In the genomic region with DNA sequence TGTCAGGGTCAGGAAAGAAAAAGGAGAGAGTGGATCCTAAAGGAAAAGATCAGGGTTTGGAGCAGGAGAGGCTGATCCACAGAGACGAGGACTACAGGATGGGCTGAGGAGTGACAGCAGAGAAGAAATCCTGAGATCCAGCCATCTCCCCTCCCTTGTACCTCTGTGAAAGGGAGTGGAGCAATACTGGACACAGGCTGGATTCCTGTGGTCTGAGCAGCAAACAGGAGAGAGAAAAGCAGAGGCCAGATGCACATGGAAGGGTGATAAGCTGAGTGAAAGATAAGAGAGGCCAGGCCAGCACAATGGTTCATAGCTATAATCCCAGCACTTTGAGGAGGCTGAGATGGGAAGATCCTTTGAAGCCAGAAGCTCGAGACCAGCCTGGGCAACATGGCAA, we compare ENCODE assay signal across 27 cellular contexts.
"Had no signal": no experiment of that assay in that cellular context is flagged by ENCODE, and none has a peak within 500 bp of the region (broad histone marks: within the 10 kb centered on the region; RNA-seq: fewer than 3 reads in every experiment).

No MANE protein-coding gene starts in this region.

- DNase-seq: glutamatergic neuron; heart left ventricle; hippocampal formation; kidney; left colon; left lung; lower lobe of right lung; mammary epithelial cell; naive thymus-derived CD8-positive, alpha-beta T cell; occipital lobe; ovary; right lobe of liver; small intestine; spleen; stimulated activated CD4-positive, alpha-beta T cell treated with anti-CD3 and anti-CD28 coated beads, Interleukin-4, amount 100 ng/mL, for 24 hours; stimulated activated naive CD4-positive, alpha-beta T cell; upper lobe of left lung had no signal

- H3K4me3 Mint-ChIP-seq: naive thymus-derived CD8-positive, alpha-beta T cell; nephron; neural progenitor cell; stimulated activated effector memory CD8-positive, alpha-beta T cell treated with anti-CD3 and anti-CD28 coated beads, Interleukin-12 subunit alpha, Interleukin-12 subunit beta, amount 100 ng/mL, for 72 hours; stimulated activated naive CD8-positive, alpha-beta T cell treated with anti-CD3 and anti-CD28 coated beads, Interleukin-15, Interleukin-2, amounts not matched to agents 100 ng/mL and 50 ng/mL, for 24 hours had no signal

- H2AFZ ChIP-seq: neural progenitor cell had no signal

- H3K4me2 ChIP-seq: neural progenitor cell had no signal

- H3K27ac ChIP-seq: heart left ventricle, left lung, lower lobe of right lung, neural progenitor cell, neutrophil, ovary, right atrium auricular region, right lobe of liver, spleen, suprapubic skin, thoracic aorta, upper lobe of left lung had no signal

- H3K4me1 ChIP-seq: left lung, neural progenitor cell, right atrium auricular region, right lobe of liver, suprapubic skin, tibial nerve, upper lobe of left lung had no signal

- H3K36me3 ChIP-seq: heart left ventricle, left lung, lower lobe of right lung, neural progenitor cell, neutrophil, ovary, right atrium auricular region, right lobe of liver, spleen, suprapubic skin, thoracic aorta, tibial nerve, upper lobe of left lung had no signal

- H3K27me3 Mint-ChIP-seq: stimulated activated naive CD8-positive, alpha-beta T cell treated with anti-CD3 and anti-CD28 coated beads, Interleukin-15, Interleukin-2, amounts not matched to agents 100 ng/mL and 50 ng/mL, for 24 hours had no signal

- H3K4me1 Mint-ChIP-seq: naive thymus-derived CD8-positive, alpha-beta T cell; stimulated activated effector memory CD8-positive, alpha-beta T cell treated with anti-CD3 and anti-CD28 coated beads, Interleukin-12 subunit alpha, Interleukin-12 subunit beta, amount 100 ng/mL, for 72 hours had no signal

- H3K27me3 ChIP-seq: heart left ventricle, left lung, neural progenitor cell, neutrophil, ovary, right atrium auricular region, right lobe of liver, spleen, suprapubic skin, tibial nerve, upper lobe of left lung had no signal

- H3K9ac ChIP-seq: neural progenitor cell had no signal

- H3K27ac Mint-ChIP-seq: naive thymus-derived CD8-positive, alpha-beta T cell; nephron; neural progenitor cell; progenitor cell of endocrine pancreas; stimulated activated effector memory CD8-positive, alpha-beta T cell treated with anti-CD3 and anti-CD28 coated beads, Interleukin-12 subunit alpha, Interleukin-12 subunit beta, amount 100 ng/mL, for 72 hours; stimulated activated naive CD8-positive, alpha-beta T cell treated with anti-CD3 and anti-CD28 coated beads, Interleukin-15, Interleukin-2, amounts not matched to agents 100 ng/mL and 50 ng/mL, for 24 hours had no signal

- ATAC-seq: heart left ventricle; left colon; left lung; lower lobe of right lung; naive thymus-derived CD8-positive, alpha-beta T cell; right lobe of liver; stimulated activated effector memory CD8-positive, alpha-beta T cell treated with anti-CD3 and anti-CD28 coated beads, Interleukin-12 subunit alpha, Interleukin-12 subunit beta, amount 100 ng/mL, for 72 hours had no signal

- H3K9me3 ChIP-seq: heart left ventricle, left lung, lower lobe of right lung, neutrophil, ovary, right lobe of liver, suprapubic skin, thoracic aorta, tibial nerve, upper lobe of left lung had no signal

- H3K36me3 Mint-ChIP-seq: naive thymus-derived CD8-positive, alpha-beta T cell; neural progenitor cell; stimulated activated effector memory CD8-positive, alpha-beta T cell treated with anti-CD3 and anti-CD28 coated beads, Interleukin-12 subunit alpha, Interleukin-12 subunit beta, amount 100 ng/mL, for 72 hours had no signal

- H3K4me3 ChIP-seq: heart left ventricle, left lung, lower lobe of right lung, neural progenitor cell, ovary, right atrium auricular region, right lobe of liver, spleen, suprapubic skin, thoracic aorta, tibial nerve, upper lobe of left lung had no signal
